In genomic region chr20:51022803-51023616, GRCh38 we compare ENCODE assay signal across 8 cellular contexts. TPM values are rescaled to one million over a fixed set of nuclear protein-coding genes. Genes with fewer than 3 reads are reported as not detected.
DNase-seq lines count a peak whose midpoint lies in the region; ATAC-seq and TF ChIP-seq lines count a peak whose summit lies in the region.

Gene KCNG1, minus strand, starts transcription at chr20:51023107. Its CDS starts 12,769 bp downstream, at chr20:51010338.

- peak within 1 kb of the TSS; percentile 83 for H3K27ac Mint-ChIP-seq in stimulated activated naive B cell treated with anti-CD40 and anti-IgM and Interleukin-4, amounts not matched to agents 10 μg/mL and 1 μg/mL and 100 μg/mL, for 72 hours

- DNase-seq in DMS79 treated with DMSO at 0.1 percent for 48 hours (lab: John Stamatoyannopoulos, UW) (peak; percentile 18), DMS79 (lab: John Stamatoyannopoulos, UW) (no peak), NCI-H1694 (lab: John Stamatoyannopoulos, UW) (peak; percentile 38), epithelial cell of proximal tubule (ENCODE audit: low read depth) (no peak), mucosa of gallbladder (ENCODE audit: low spot score) (peak; percentile 67)
- DNase-seq in activated CD8-positive, alpha-beta memory T cell treated with anti-CD3 and anti-CD28 coated beads for 48 hours (ENCODE audit: low read depth in 2 of 3, low spot score in 2 of 3): peak; percentile 17 to 39 (median 23)
- DNase-seq in stimulated activated naive B cell treated with anti-CD40 and anti-IgM and Interleukin-4, amounts not matched to agents 10 μg/mL and 1 μg/mL and 100 μg/mL, for 72 hours: peak; percentile 51

- H3K4me3 ChIP-seq in epithelial cell of proximal tubule (ENCODE audit: low read depth, low read length): peak within 1 kb of the TSS; percentile 34

- peak; percentile 90 for ATAC-seq in stimulated activated naive B cell treated with anti-CD40 and anti-IgM and Interleukin-4, amounts not matched to agents 10 μg/mL and 1 μg/mL and 100 μg/mL, for 72 hours (replicated peaks)
- no peak for ATAC-seq in HG03196 (IDR thresholded peaks at IDR 0.05; ENCODE audit: unreplicated experiment)

- H3K4me3 Mint-ChIP-seq in stimulated activated naive B cell treated with anti-CD40 and anti-IgM and Interleukin-4, amounts not matched to agents 10 μg/mL and 1 μg/mL and 100 μg/mL, for 72 hours: peak within 1 kb of the TSS; percentile 78 to 79

- no peaks in the 10 kb centered on the region for H3K9me3 Mint-ChIP-seq in stimulated activated naive B cell treated with anti-CD40 and anti-IgM and Interleukin-4, amounts not matched to agents 10 μg/mL and 1 μg/mL and 100 μg/mL, for 72 hours

- TF ChIP-seq CTCF in epithelial cell of proximal tubule (conservative IDR thresholded peaks at IDR 0.05; ENCODE audit: low read depth, low read length): no peak

- peaks cover 53 to 86% of the 10 kb centered on the region in 2 donors for H3K27me3 Mint-ChIP-seq in stimulated activated naive B cell treated with anti-CD40 and anti-IgM and Interleukin-4, amounts not matched to agents 10 μg/mL and 1 μg/mL and 100 μg/mL, for 72 hours

- H3K4me1 Mint-ChIP-seq in stimulated activated naive B cell treated with anti-CD40 and anti-IgM and Interleukin-4, amounts not matched to agents 10 μg/mL and 1 μg/mL and 100 μg/mL, for 72 hours: peaks cover 27 to 42% of the 10 kb centered on the region in 2 donors

- peaks cover 0 to 3% of the 10 kb centered on the region in 2 donors for H3K36me3 Mint-ChIP-seq in stimulated activated naive B cell treated with anti-CD40 and anti-IgM and Interleukin-4, amounts not matched to agents 10 μg/mL and 1 μg/mL and 100 μg/mL, for 72 hours

RNA-seq across cellular contexts. Expression of gene KCNG1, which starts in this region (rescaled TPM):
- total RNA-seq in epithelial cell of proximal tubule: 5.2 and 10.5 TPM in 2 replicates
- 9.9 TPM for total RNA-seq in mucosa of gallbladder

Comparison
In these comparisons a context has a peak if more than half of its experiments do, and no peak if none do; other contexts are left out.
1. DNase-seq: peak in DMS79 treated with DMSO at 0.1 percent for 48 hours (single experiment), NCI-H1694 (single experiment), activated CD8-positive, alpha-beta memory T cell treated with anti-CD3 and anti-CD28 coated beads for 48 hours (3 of 3), mucosa of gallbladder (single experiment) and stimulated activated naive B cell treated with anti-CD40 and anti-IgM and Interleukin-4, amounts not matched to agents 10 μg/mL and 1 μg/mL and 100 μg/mL, for 72 hours (single experiment); none in DMS79 (single experiment) and epithelial cell of proximal tubule (single experiment).